20 cellular contexts compared by ENCODE assay signal in genomic region chr1:165047985-165048384, GRCh38.
A peak's percentile ranks its signal among the peaks of the same experiment; 100 is the strongest.
DNase-seq lines count a peak whose midpoint lies in the region; ATAC-seq and TF ChIP-seq lines count a peak whose summit lies in the region.
"Had no signal": no experiment of that assay in that cellular context is flagged by ENCODE, and none has a peak within 500 bp of the region (broad histone marks: within the 10 kb centered on the region; RNA-seq: fewer than 3 reads in every experiment).

No MANE protein-coding gene starts in this region.

- H3K36me3 Mint-ChIP-seq in progenitor cell of endocrine pancreas (ENCODE audit: insufficient read depth) = no peaks in the 10 kb centered on the region
- peaks cover 0 to 4% (median 0%) of the 10 kb centered on the region in 3 donors for H3K36me3 Mint-ChIP-seq in naive thymus-derived CD8-positive, alpha-beta T cell
- H3K36me3 Mint-ChIP-seq: CD8-positive, alpha-beta memory T cell had no signal

- WGBS in heart left ventricle, 4 donors = 43 to 57% (median 49%) methylated on average over 10 of the region's 10 CpGs

- TF ChIP-seq POLR2A in heart left ventricle (IDR thresholded peaks at IDR 0.05) (no peak), breast epithelium (IDR thresholded peaks at IDR 0.05) (no peak)

- H3K36me3 ChIP-seq in heart left ventricle (no peaks in the 10 kb centered on the region), breast epithelium (no peaks in the 10 kb centered on the region)
- H3K36me3 ChIP-seq: BLaER1 treated with 17β-estradiol and CSF1 and Interleukin-3, amounts not matched to agents 10 nM and 100 nM had no signal

- H3K9me3 Mint-ChIP-seq in progenitor cell of endocrine pancreas (ENCODE audit: low read depth) = no peaks in the 10 kb centered on the region
- peaks cover 0 to 8% (median 0%) of the 10 kb centered on the region in 9 donors for H3K9me3 Mint-ChIP-seq in naive thymus-derived CD8-positive, alpha-beta T cell

- ATAC-seq in heart left ventricle = no peak
- ATAC-seq in naive thymus-derived CD8-positive, alpha-beta T cell = no peak
- ATAC-seq: K562, SK-N-SH treated with all-trans-retinoic acid at 6 μM for 48 hours had no signal

- DNase-seq in NCI-H2227 (lab: John Stamatoyannopoulos, UW; ENCODE audit: unreplicated experiment) = peak; percentile 22
- no peak for DNase-seq in dorsolateral prefrontal cortex
- DNase-seq in iPS-NIHi7 (ENCODE audit: extremely low spot score) = peak; percentile 12
- no peak for DNase-seq in progenitor cell of endocrine pancreas (ENCODE audit: low spot score, unreplicated experiment)
- no peak for DNase-seq in heart left ventricle
- DNase-seq in coronary artery (ENCODE audit: low spot score) = no peak
- no peak for DNase-seq in breast epithelium (ENCODE audit: low spot score in 2 of 2)
- no peak for DNase-seq in naive thymus-derived CD8-positive, alpha-beta T cell
- DNase-seq: CD8-positive, alpha-beta memory T cell; DMS79 treated with DMSO at 0.1 percent for 48 hours; GDM1; NCI-H1105; NCI-H2081 treated with DMSO at 0.1 percent for 48 hours; NCI-H226; NCI-H524; NCI-H82; SHP77 had no signal

- H3K9me3 ChIP-seq in heart left ventricle (no peaks in the 10 kb centered on the region), breast epithelium (no peaks in the 10 kb centered on the region)
- H3K9me3 ChIP-seq: BLaER1 treated with 17β-estradiol and CSF1 and Interleukin-3, amounts not matched to agents 10 nM and 100 nM had no signal

- no peak overlapping the region for H3K4me3 Mint-ChIP-seq in progenitor cell of endocrine pancreas (ENCODE audit: low read depth)
- H3K4me3 Mint-ChIP-seq in naive thymus-derived CD8-positive, alpha-beta T cell = no peak overlapping the region
- H3K4me3 Mint-ChIP-seq: CD8-positive, alpha-beta memory T cell had no signal

- POLR2A ChIA-PET in naive thymus-derived CD8-positive, alpha-beta T cell (lab: Charles Lee) = no interaction called here

- TF ChIP-seq CTCF in dorsolateral prefrontal cortex (IDR thresholded peaks at IDR 0.05 in 54 of 56, conservative IDR thresholded peaks at IDR 0.05 in 2 of 56; ENCODE audit: low read depth in 1 of 56, partially characterized antibody in 56 of 56) (no peak), progenitor cell of endocrine pancreas (IDR thresholded peaks at IDR 0.05; ENCODE audit: unreplicated experiment) (no peak), heart left ventricle (IDR thresholded peaks at IDR 0.05) (no peak), coronary artery (IDR thresholded peaks at IDR 0.05) (no peak), breast epithelium (IDR thresholded peaks at IDR 0.05) (no peak)

- peaks cover 19% of the 10 kb centered on the region for H3K27me3 Mint-ChIP-seq in progenitor cell of endocrine pancreas
- H3K27me3 Mint-ChIP-seq in naive thymus-derived CD8-positive, alpha-beta T cell = peaks cover 2 to 33% (median 14%) of the 10 kb centered on the region in 5 donors
- H3K27me3 Mint-ChIP-seq: CD8-positive, alpha-beta memory T cell had no signal

- H3K4me1 ChIP-seq in heart left ventricle (no peaks in the 10 kb centered on the region), breast epithelium (no peaks in the 10 kb centered on the region)
- H3K4me1 ChIP-seq: BLaER1 treated with 17β-estradiol and CSF1 and Interleukin-3, amounts not matched to agents 10 nM and 100 nM had no signal

- peak overlapping the region; percentile 42 for H3K27ac Mint-ChIP-seq in progenitor cell of endocrine pancreas
- H3K27ac Mint-ChIP-seq in naive thymus-derived CD8-positive, alpha-beta T cell = no peak overlapping the region
- H3K27ac Mint-ChIP-seq: CD8-positive, alpha-beta memory T cell had no signal

- H3K27me3 ChIP-seq in dorsolateral prefrontal cortex = no peaks in the 10 kb centered on the region
- H3K27me3 ChIP-seq in heart left ventricle = no peaks in the 10 kb centered on the region
- no peaks in the 10 kb centered on the region for H3K27me3 ChIP-seq in breast epithelium
- H3K27me3 ChIP-seq: BLaER1 treated with 17β-estradiol and CSF1 and Interleukin-3, amounts not matched to agents 10 nM and 100 nM had no signal

- H3K27ac ChIP-seq in dorsolateral prefrontal cortex = peak overlapping the region in 43 of 59 donors; percentile 3 to 81 (median 53)
- H3K27ac ChIP-seq in heart left ventricle = no peak overlapping the region
- no peak overlapping the region for H3K27ac ChIP-seq in coronary artery
- no peak overlapping the region for H3K27ac ChIP-seq in breast epithelium
- H3K27ac ChIP-seq: BLaER1 treated with 17β-estradiol and CSF1 and Interleukin-3, amounts not matched to agents 10 nM and 100 nM had no signal

- H3K4me1 Mint-ChIP-seq in progenitor cell of endocrine pancreas (ENCODE audit: low read depth) = peaks cover 2% of the 10 kb centered on the region
- no peaks in the 10 kb centered on the region for H3K4me1 Mint-ChIP-seq in naive thymus-derived CD8-positive, alpha-beta T cell
- H3K4me1 Mint-ChIP-seq: CD8-positive, alpha-beta memory T cell had no signal

- intact Hi-C loops in dorsolateral prefrontal cortex (cut with DNase I) (no loop called here), heart left ventricle (cut with DNase I) (no loop called here), breast epithelium (cut with DNase I; ENCODE audit: low total_unique reads) (no loop called here)

- H3K4me3 ChIP-seq in dorsolateral prefrontal cortex (no peak overlapping the region), heart left ventricle (no peak overlapping the region), coronary artery (no peak overlapping the region), breast epithelium (no peak overlapping the region)
- H3K4me3 ChIP-seq: BLaER1 treated with 17β-estradiol and CSF1 and Interleukin-3, amounts not matched to agents 10 nM and 100 nM; K562 had no signal

Comparison
In these comparisons a context has a peak if more than half of its experiments do, and no peak if none do; other contexts are left out.
1. DNase-seq: peak in NCI-H2227 (single experiment) and iPS-NIHi7 (single experiment); none in dorsolateral prefrontal cortex (0 of 10), progenitor cell of endocrine pancreas (single experiment), heart left ventricle (0 of 5), coronary artery (single experiment), breast epithelium (0 of 2) and naive thymus-derived CD8-positive, alpha-beta T cell (0 of 10).
2. H3K27ac ChIP-seq: peak in dorsolateral prefrontal cortex (43 of 59); none in heart left ventricle (0 of 12), coronary artery (0 of 2) and breast epithelium (0 of 2).